Comparison of ENCODE assay signal across 8 cellular contexts in the genomic region with DNA sequence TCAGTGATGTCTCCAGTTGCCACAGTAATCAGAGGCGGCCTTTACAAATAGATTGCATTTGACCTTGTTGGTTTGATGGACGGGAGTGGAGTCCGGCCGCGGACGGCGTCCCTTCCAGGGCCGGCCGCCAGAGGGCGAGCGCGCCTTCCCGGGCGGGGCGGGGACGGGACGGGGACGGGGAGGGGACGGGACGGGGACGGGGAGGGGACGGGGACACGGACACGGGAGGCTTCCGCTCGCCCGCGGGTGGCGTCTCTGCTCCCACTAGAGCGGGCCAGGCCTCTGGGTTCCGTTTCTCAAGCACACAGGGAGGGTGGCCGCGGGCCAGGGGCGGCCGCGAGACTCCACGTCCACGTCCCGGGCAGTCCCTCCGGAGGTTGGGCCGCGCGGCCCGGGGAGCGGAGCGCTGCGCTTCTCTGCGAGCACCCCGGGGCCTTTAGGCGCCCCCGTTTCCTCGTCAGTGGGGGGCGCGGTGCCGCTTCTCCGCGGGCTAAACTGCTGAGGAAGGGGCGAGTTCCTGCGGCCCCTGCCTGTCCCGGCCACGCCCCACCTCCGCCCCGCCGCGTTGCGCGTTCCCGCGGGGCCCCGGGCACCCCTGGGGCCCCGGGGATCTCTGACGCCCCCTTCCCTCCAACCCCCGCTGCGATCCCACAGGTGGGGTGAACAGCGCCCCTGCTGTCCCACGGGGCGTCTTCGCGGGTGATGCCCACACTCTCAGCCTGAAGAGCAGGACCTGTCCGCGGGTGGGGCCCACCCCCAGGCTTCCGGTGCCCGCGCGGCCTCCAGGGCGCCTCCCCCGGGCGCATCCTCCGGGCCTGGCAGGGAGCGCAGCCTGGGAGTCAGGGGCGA.
DNase-seq lines count a peak whose midpoint lies in the region; ATAC-seq and TF ChIP-seq lines count a peak whose summit lies in the region.

No MANE protein-coding gene starts in this region.

- TF ChIP-seq CTCF in fibroblast of villous mesenchyme (IDR thresholded peaks at IDR 0.05; ENCODE audit: insufficient read depth, low read depth, low read length) (peak; percentile 65), neural progenitor cell (IDR thresholded peaks at IDR 0.05) (peak; percentile 80)

- no peaks in the 10 kb centered on the region for H3K79me2 ChIP-seq in neural progenitor cell (ENCODE audit: low read depth)

- H4K20me1 ChIP-seq in neural progenitor cell (ENCODE audit: low read depth): peaks cover 7% of the 10 kb centered on the region

- H3F3A ChIP-seq in neural progenitor cell (ENCODE audit: low read depth): peaks cover 7% of the 10 kb centered on the region

- H3K4me2 ChIP-seq in neural progenitor cell: peak overlapping the region; percentile 92

- H3K36me3 Mint-ChIP-seq in CD4-positive, CD25-positive, alpha-beta regulatory T cell: no peaks in the 10 kb centered on the region
- no peaks in the 10 kb centered on the region for H3K36me3 Mint-ChIP-seq in neural progenitor cell

- no peaks in the 10 kb centered on the region for H3K36me3 ChIP-seq in CD4-positive, CD25-positive, alpha-beta regulatory T cell (ENCODE audit: control insufficient read depth, insufficient read depth, low read length)
- no peaks in the 10 kb centered on the region for H3K36me3 ChIP-seq in neural progenitor cell
- no peaks in the 10 kb centered on the region for H3K36me3 ChIP-seq in subcutaneous abdominal adipose tissue (ENCODE audit: control insufficient read depth in 5 of 5, insufficient read depth in 5 of 5, low read length in 5 of 5)

- peaks cover 4% of the 10 kb centered on the region for H3K27me3 Mint-ChIP-seq in CD4-positive, CD25-positive, alpha-beta regulatory T cell
- peaks cover 22% of the 10 kb centered on the region for H3K27me3 Mint-ChIP-seq in neural progenitor cell (ENCODE audit: insufficient read depth, low read depth)

- H3K27ac ChIP-seq in CD4-positive, CD25-positive, alpha-beta regulatory T cell (ENCODE audit: insufficient read depth, low read length, poor library complexity, severe bottlenecking): peak overlapping the region; percentile 71
- H3K27ac ChIP-seq in neural progenitor cell (no peak overlapping the region), subcutaneous abdominal adipose tissue (ENCODE audit: low read depth, low read length) (no peak overlapping the region)

- DNase-seq in CD4-positive, CD25-positive, alpha-beta regulatory T cell: peak; percentile 61 to 73 (median 65)
- DNase-seq in NCI-H226 (peak; percentile 11), fibroblast of villous mesenchyme (ENCODE audit: low read depth) (peak; percentile 24), neural progenitor cell (ENCODE audit: low spot score) (peak; percentile 60), NCI-H2029 treated with DMSO at 0.1 percent for 48 hours (lab: John Stamatoyannopoulos, UW) (no peak)
- DNase-seq in activated T-helper 1 cell treated with anti-CD3 and anti-CD28 coated beads, Interleukin-2, amount 50 U/mL, for 16 hours (ENCODE audit: low read depth in 1 of 2, low spot score in 1 of 2): peak; percentile 61

- no peaks in the 10 kb centered on the region for H3K9me3 Mint-ChIP-seq in CD4-positive, CD25-positive, alpha-beta regulatory T cell
- no peaks in the 10 kb centered on the region for H3K9me3 Mint-ChIP-seq in neural progenitor cell

- H2AFZ ChIP-seq in neural progenitor cell (replicated peaks): peak overlapping the region; percentile 98

- peaks cover 0 to 18% (median 8%) of the 10 kb centered on the region in 4 donors for H3K4me1 Mint-ChIP-seq in CD4-positive, CD25-positive, alpha-beta regulatory T cell
- peaks cover 20% of the 10 kb centered on the region for H3K4me1 Mint-ChIP-seq in neural progenitor cell

- ATAC-seq in CD4-positive, CD25-positive, alpha-beta regulatory T cell (ENCODE audit: low read depth in 2 of 2): peak; percentile 71 to 75
- peak; percentile 42 for ATAC-seq in GM21423 (IDR thresholded peaks at IDR 0.05; ENCODE audit: unreplicated experiment)

- no peaks in the 10 kb centered on the region for H3K9me3 ChIP-seq in CD4-positive, CD25-positive, alpha-beta regulatory T cell (ENCODE audit: control insufficient read depth in 2 of 2, low read length in 2 of 2)
- H3K9me3 ChIP-seq in neural progenitor cell (ENCODE audit: low read depth): no peaks in the 10 kb centered on the region
- no peaks in the 10 kb centered on the region for H3K9me3 ChIP-seq in subcutaneous abdominal adipose tissue (ENCODE audit: control insufficient read depth in 5 of 5, low read length in 5 of 5)

- no peak overlapping the region for H3K27ac Mint-ChIP-seq in CD4-positive, CD25-positive, alpha-beta regulatory T cell
- no peak overlapping the region for H3K27ac Mint-ChIP-seq in neural progenitor cell

- no peak overlapping the region for H3K9ac ChIP-seq in neural progenitor cell
- peak overlapping the region in 4 of 5 donors; percentile 60 to 83 (median 66) for H3K9ac ChIP-seq in subcutaneous abdominal adipose tissue (ENCODE audit: low read length in 5 of 5)

- H3K4me1 ChIP-seq in CD4-positive, CD25-positive, alpha-beta regulatory T cell (ENCODE audit: control insufficient read depth, insufficient read depth, low read length, poor library complexity, severe bottlenecking): peaks cover 16% of the 10 kb centered on the region
- H3K4me1 ChIP-seq in neural progenitor cell: peaks cover 7% of the 10 kb centered on the region
- peaks cover 0 to 21% (median 16%) of the 10 kb centered on the region in 5 donors for H3K4me1 ChIP-seq in subcutaneous abdominal adipose tissue (ENCODE audit: control insufficient read depth in 5 of 5, insufficient read depth in 5 of 5, low read length in 5 of 5)

- peak overlapping the region; percentile 81 to 89 (median 84) for H3K4me3 Mint-ChIP-seq in CD4-positive, CD25-positive, alpha-beta regulatory T cell
- H3K4me3 Mint-ChIP-seq in neural progenitor cell: peak overlapping the region; percentile 79

- H3K27me3 ChIP-seq in CD4-positive, CD25-positive, alpha-beta regulatory T cell (ENCODE audit: control insufficient read depth, insufficient read depth, low read length): no peaks in the 10 kb centered on the region
- peaks cover 24% of the 10 kb centered on the region for H3K27me3 ChIP-seq in neural progenitor cell
- no peaks in the 10 kb centered on the region for H3K27me3 ChIP-seq in subcutaneous abdominal adipose tissue (ENCODE audit: control insufficient read depth in 5 of 5, insufficient read depth in 4 of 5, low read length in 5 of 5)

- H3K4me3 ChIP-seq in CD4-positive, CD25-positive, alpha-beta regulatory T cell (ENCODE audit: low read depth, low read length): peak overlapping the region; percentile 66
- peak overlapping the region; percentile 63 for H3K4me3 ChIP-seq in fibroblast of villous mesenchyme (ENCODE audit: low read depth, low read length)
- peak overlapping the region; percentile 87 for H3K4me3 ChIP-seq in neural progenitor cell
- H3K4me3 ChIP-seq in subcutaneous abdominal adipose tissue (ENCODE audit: low read depth in 1 of 5, low read length in 5 of 5): peak overlapping the region in 4 of 5 donors; percentile 65 to 85 (median 76)
